Comparison of ENCODE assay signal across 13 cellular contexts in the genomic region with DNA sequence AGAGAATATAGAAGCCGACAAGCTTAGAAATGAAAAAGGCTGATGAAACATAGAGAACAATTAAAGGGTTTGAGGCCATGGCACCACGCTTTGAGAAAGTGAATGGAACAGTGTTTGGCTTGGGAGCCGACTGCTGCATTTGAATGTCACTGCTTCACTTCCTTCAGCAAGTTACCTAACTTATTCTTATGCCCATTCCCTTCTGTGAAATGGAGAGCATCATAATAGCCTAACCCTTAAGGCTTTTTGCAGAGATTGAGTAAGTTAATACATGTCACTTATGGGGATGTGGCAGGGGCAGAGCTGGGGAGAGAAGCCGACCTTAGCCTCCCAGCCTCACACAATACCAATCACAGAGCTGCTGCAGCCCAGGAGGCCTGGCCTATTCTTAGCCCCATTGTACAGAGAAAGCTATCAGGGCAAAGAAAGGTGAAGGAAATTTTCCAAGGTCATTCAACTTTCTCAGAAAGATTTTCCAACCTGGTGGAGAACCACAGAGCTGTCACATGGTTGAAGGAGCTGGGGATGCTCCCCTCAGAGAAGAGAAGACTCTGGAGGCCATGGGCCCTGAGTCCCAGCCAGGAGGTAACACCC.
DNase-seq lines count a peak whose midpoint lies in the region; ATAC-seq and TF ChIP-seq lines count a peak whose summit lies in the region.
"Had no signal": no experiment of that assay in that cellular context is flagged by ENCODE, and none has a peak within 500 bp of the region (broad histone marks: within the 10 kb centered on the region; RNA-seq: fewer than 3 reads in every experiment).

No MANE protein-coding gene starts in this region.

- DNase-seq in IMR-90 (no peak), coronary artery (ENCODE audit: low spot score) (peak; percentile 61), esophagus muscularis mucosa (ENCODE audit: extremely low spot score) (peak; percentile 80), medulla oblongata (ENCODE audit: extremely low spot score) (peak; percentile 15), ascending aorta (ENCODE audit: low spot score in 2 of 2) (no peak)
- DNase-seq in NK-92 treated with Interleukin-12 subunit alpha and Interleukin-12 subunit beta, amount 100 ng/mL, for 24 hours (lab: John Stamatoyannopoulos, UW): no peak
- no peak for DNase-seq in activated T-cell treated with anti-CD3 and anti-CD28 coated beads, Interleukin-2, amount 50 U/mL, for 1 hour
- DNase-seq: 8988T; Calu3; CD8-positive, alpha-beta T cell had no signal

- no peak overlapping the region for H3K56ac ChIP-seq in IMR-90 (ENCODE audit: extremely low read depth, insufficient read depth, low read length)

- H3K23ac ChIP-seq in IMR-90 (ENCODE audit: low read depth, low read length): no peak overlapping the region

- H3K36me3 ChIP-seq in IMR-90 (ENCODE audit: control insufficient read depth, insufficient read depth, low read length) (no peaks in the 10 kb centered on the region), esophagus muscularis mucosa (no peaks in the 10 kb centered on the region), ascending aorta (no peaks in the 10 kb centered on the region)
- H3K36me3 ChIP-seq: BLaER1 had no signal

- TF ChIP-seq CTCF in IMR-90 (conservative IDR thresholded peaks at IDR 0.05; ENCODE audit: low read depth, low read length) (no peak), coronary artery (IDR thresholded peaks at IDR 0.05) (no peak), esophagus muscularis mucosa (IDR thresholded peaks at IDR 0.05) (no peak), ascending aorta (IDR thresholded peaks at IDR 0.05) (no peak)

- intact Hi-C loops in IMR-90 (cut with micrococcal nuclease) (no loop called here), esophagus muscularis mucosa (cut with DNase I) (no loop called here), ascending aorta (cut with DNase I) (no loop called here)

- no peak overlapping the region for H2BK5ac ChIP-seq in IMR-90 (ENCODE audit: low read depth, low read length, poor library complexity, severe bottlenecking)

- H3K9me3 ChIP-seq in IMR-90 (ENCODE audit: control insufficient read depth, insufficient read depth, low read length) (no peaks in the 10 kb centered on the region), esophagus muscularis mucosa (no peaks in the 10 kb centered on the region), ascending aorta (no peaks in the 10 kb centered on the region)
- H3K9me3 ChIP-seq: BLaER1 had no signal

- no peak overlapping the region for H3K9ac ChIP-seq in IMR-90 (ENCODE audit: low read depth, low read length)
- H3K9ac ChIP-seq: BLaER1 had no signal

- no peak overlapping the region for H2AK9ac ChIP-seq in IMR-90 (replicated peaks; ENCODE audit: low read depth, low read length, poor library complexity)

- H4K20me1 ChIP-seq in IMR-90 (ENCODE audit: insufficient read depth, low read length): no peaks in the 10 kb centered on the region
- H4K20me1 ChIP-seq: BLaER1 had no signal

- TF ChIP-seq RAD21 in IMR-90 (IDR thresholded peaks at IDR 0.05; ENCODE audit: low read length): no peak

- WGBS in IMR-90 (ENCODE audit: extremely low coverage in 2 of 2, insufficient read length in 1 of 2), 2 experiments: no CpG with 5 or more reads among the region's 4 CpGs
- 85% methylated on average over 4 of the region's 4 CpGs for WGBS in esophagus muscularis mucosa

- H3K14ac ChIP-seq in IMR-90 (replicated peaks; ENCODE audit: low read depth, low read length): no peak overlapping the region

- no peak overlapping the region for H2BK15ac ChIP-seq in IMR-90 (ENCODE audit: low read depth, low read length)

- CTCF ChIA-PET in IMR-90 (lab: Yijun Ruan, JAX): no interaction called here

- dilution Hi-C loops in IMR-90 (cut with HindIII; ENCODE audit: low sequenced_read_pairs, unreplicated experiment): no loop called here

- H4K5ac ChIP-seq in IMR-90 (ENCODE audit: low read depth, low read length): no peak overlapping the region

- H3K79me1 ChIP-seq in IMR-90 (ENCODE audit: low read depth in 1 of 2, low read length in 2 of 2): no peaks in the 10 kb centered on the region

- no peak overlapping the region for H2BK20ac ChIP-seq in IMR-90 (ENCODE audit: low read depth, low read length)

- no peak overlapping the region for H4K8ac ChIP-seq in IMR-90 (ENCODE audit: low read depth in 2 of 2, low read length in 2 of 2)

- no peak for ATAC-seq in IMR-90 (ENCODE audit: low read depth)
- ATAC-seq in activated CD4-positive, CD25-positive, alpha-beta regulatory T cell treated with anti-CD3 and anti-CD28 coated beads, Interleukin-2, amount 50 U/mL, for 24 hours: no peak
- ATAC-seq: CD8-positive, alpha-beta T cell; HepG2 had no signal

- no peaks in the 10 kb centered on the region; the same call in 1 of the 2 replicates for H3K9me1 ChIP-seq in IMR-90 (ENCODE audit: insufficient read depth, low read length)

- H3K4me2 ChIP-seq in IMR-90 (ENCODE audit: low read depth, low read length): no peak overlapping the region
- H3K4me2 ChIP-seq: BLaER1 had no signal

- H3K27me3 ChIP-seq in IMR-90 (ENCODE audit: control insufficient read depth, insufficient read depth, low read length) (peaks cover 2% of the 10 kb centered on the region), esophagus muscularis mucosa (no peaks in the 10 kb centered on the region), ascending aorta (no peaks in the 10 kb centered on the region)
- H3K27me3 ChIP-seq: BLaER1 had no signal

- H2AK5ac ChIP-seq in IMR-90 (ENCODE audit: low read depth, low read length): no peak overlapping the region

- no peak for TF ChIP-seq EP300 in esophagus muscularis mucosa (IDR thresholded peaks at IDR 0.05)

- H3K4me1 ChIP-seq in IMR-90 (ENCODE audit: control insufficient read depth, insufficient read depth, low read length) (peaks cover 15% of the 10 kb centered on the region), esophagus muscularis mucosa (no peaks in the 10 kb centered on the region), ascending aorta (peaks cover 0 to 11% of the 10 kb centered on the region in 2 donors)

- TF ChIP-seq POLR2A in IMR-90 (IDR thresholded peaks at IDR 0.05; ENCODE audit: low read depth, low read length) (no peak), esophagus muscularis mucosa (IDR thresholded peaks at IDR 0.05; ENCODE audit: low read depth) (no peak)

- H2AFZ ChIP-seq in IMR-90 (replicated peaks; ENCODE audit: low read length, poor library complexity): no peak overlapping the region

- POLR2A ChIA-PET in IMR-90 (lab: Charles Lee; ENCODE audit: unreplicated experiment): no interaction called here

- no peak overlapping the region; the same call in 1 of the 2 replicates for H4K91ac ChIP-seq in IMR-90 (ENCODE audit: insufficient read depth, low read depth, low read length)

- no TSS peak for BruUV-seq in IMR-90 (replicated peaks; lab: Mats Ljungman, UMichigan)

- in situ Hi-C loops in IMR-90 (cut with MboI; ENCODE audit: low sequenced_read_pairs): no loop called here

- H3K4me3 ChIP-seq in IMR-90 (ENCODE audit: insufficient read depth, low read depth, low read length) (no peak overlapping the region), coronary artery (no peak overlapping the region), esophagus muscularis mucosa (no peak overlapping the region), ascending aorta (no peak overlapping the region)
- H3K4me3 ChIP-seq: BLaER1 had no signal

- H2BK120ac ChIP-seq in IMR-90 (ENCODE audit: low read depth, low read length): 0 out of 2 replicates have a peak overlapping the region, but pooled peaks have one; percentile 4

- no peak overlapping the region for H3K4ac ChIP-seq in IMR-90 (ENCODE audit: low read depth, low read length)

- H3K27ac ChIP-seq in IMR-90 (ENCODE audit: insufficient read depth, low read length) (no peak overlapping the region), coronary artery (no peak overlapping the region), esophagus muscularis mucosa (replicated peaks in 1 of 4) (no peak overlapping the region), ascending aorta (peak overlapping the region in 1 of 2 donors; percentile 15)
- H3K27ac ChIP-seq: BLaER1 had no signal

- H3K18ac ChIP-seq in IMR-90 (ENCODE audit: low read depth, low read length): peak overlapping the region; percentile 40; the same call in 1 of the 2 replicates

TF ChIP-seq in IMR-90, 13 proteins besides CTCF, POLR2A, EP300 and RAD21:
- TF ChIP-seq RCOR1 (IDR thresholded peaks at IDR 0.05; ENCODE audit: insufficient replicate concordance, low read length) (no peak), FOS (IDR thresholded peaks at IDR 0.05; ENCODE audit: low read depth, low read length) (no peak)

Comparison
In these comparisons a context has a peak if more than half of its experiments do, and no peak if none do; other contexts are left out.
1. DNase-seq: peak in coronary artery (single experiment), esophagus muscularis mucosa (single experiment) and medulla oblongata (single experiment); none in IMR-90 (single experiment), NK-92 treated with Interleukin-12 subunit alpha and Interleukin-12 subunit beta, amount 100 ng/mL, for 24 hours (single experiment), ascending aorta (0 of 2) and activated T-cell treated with anti-CD3 and anti-CD28 coated beads, Interleukin-2, amount 50 U/mL, for 1 hour (single experiment).